Comparison of ENCODE assay signal across 8 cellular contexts in the genomic region with DNA sequence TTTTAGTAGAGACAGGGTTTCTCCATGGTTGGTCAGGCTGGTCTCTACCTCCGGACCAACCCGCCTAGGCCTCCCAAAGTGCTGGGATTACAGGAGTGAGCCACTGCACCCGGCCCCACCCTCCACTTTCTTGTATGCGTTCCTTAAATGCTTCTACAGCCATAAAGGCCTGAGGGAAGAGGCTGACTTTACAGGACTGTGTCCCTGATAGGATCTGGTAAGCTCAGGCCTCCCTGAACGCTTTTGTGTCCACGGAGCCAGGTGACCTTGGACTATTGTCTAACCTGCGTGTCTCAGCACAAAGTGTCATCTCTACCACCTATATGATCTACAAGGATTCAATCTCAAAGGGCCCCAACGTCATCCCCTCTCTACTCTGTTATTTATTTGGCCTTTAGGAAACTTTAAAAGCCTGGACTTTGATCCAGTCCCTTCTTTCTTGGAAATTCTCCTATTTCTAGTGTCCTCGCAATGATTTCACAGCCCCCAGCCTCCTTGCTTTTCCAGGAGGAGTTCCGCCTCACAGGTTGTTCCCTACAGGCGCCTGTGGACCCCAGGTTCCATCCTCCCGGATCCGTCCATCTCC. TPM values are rescaled to one million over a fixed set of nuclear protein-coding genes. Genes with fewer than 3 reads are reported as not detected.
DNase-seq lines count a peak whose midpoint lies in the region; ATAC-seq and TF ChIP-seq lines count a peak whose summit lies in the region.

No MANE protein-coding gene starts in this region.

- no peak overlapping the region for H2AFZ ChIP-seq in H9 (ENCODE audit: low read length)

- H3K23ac ChIP-seq in H9 (ENCODE audit: insufficient read length, low read depth, low read length), result no peak overlapping the region

- H2BK12ac ChIP-seq in H9 (ENCODE audit: insufficient read length, low read depth, low read length), result no peak overlapping the region

- no peak overlapping the region for H2BK120ac ChIP-seq in H9 (ENCODE audit: low read depth, low read length, poor library complexity, severe bottlenecking)

- no peak overlapping the region for H4K8ac ChIP-seq in H9 (replicated peaks; ENCODE audit: insufficient read length, low read depth, low read length)

- H3K9me3 ChIP-seq in H9 (ENCODE audit: control insufficient read depth, low read depth, low read length), result no peaks in the 10 kb centered on the region
- no peaks in the 10 kb centered on the region for H3K9me3 ChIP-seq in heart right ventricle

- TF ChIP-seq CTCF in H9 (conservative IDR thresholded peaks at IDR 0.05), result no peak
- TF ChIP-seq CTCF in WI38 (IDR thresholded peaks at IDR 0.05; ENCODE audit: low read depth, low read length), result no peak
- no peak for TF ChIP-seq CTCF in heart right ventricle (IDR thresholded peaks at IDR 0.05)

- H2BK15ac ChIP-seq in H9 (ENCODE audit: low read depth, low read length), result no peak overlapping the region

- intact Hi-C loops in heart right ventricle (cut with DNase I), result no loop called here

- H3K36me3 ChIP-seq in heart right ventricle, result peaks cover 0 to 40% (median 8%) of the 10 kb centered on the region in 9 donors

- H3K36me3 Mint-ChIP-seq in H9 (ENCODE audit: insufficient read depth in 1 of 3, low read depth in 3 of 3), result peaks cover 16 to 36% (median 31%) of the 10 kb centered on the region in 3 experiments; a peak in 6 of 7 replicates

- peaks cover 0 to 2% of the 10 kb centered on the region in 2 experiments; a peak in 1 of 5 replicates for H3K9me3 Mint-ChIP-seq in H9

- no peaks in the 10 kb centered on the region for H3K27me3 Mint-ChIP-seq in H9 (ENCODE audit: low read depth)

- no peaks in the 10 kb centered on the region for H4K20me1 ChIP-seq in H9 (ENCODE audit: control insufficient read depth, insufficient read depth, insufficient read length)

- H3K27ac ChIP-seq in H9 (ENCODE audit: insufficient read length, low read depth, low read length) (no peak overlapping the region), heart right ventricle (peak overlapping the region in 9 of 10 donors; percentile 71 to 89 (median 82))

- H3K23me2 ChIP-seq in H9 (ENCODE audit: insufficient read length, low read depth, low read length, poor library complexity, severe bottlenecking), result peaks cover 7% of the 10 kb centered on the region

- peak overlapping the region; percentile 93 for H3K9ac ChIP-seq in H9 (ENCODE audit: extremely low read depth, insufficient read length, low read length)

- peak in 3 of 8 donors; percentile 11 to 16 (median 13) for ATAC-seq in heart right ventricle
- no peak for ATAC-seq in GM21825 (IDR thresholded peaks at IDR 0.05; ENCODE audit: unreplicated experiment)
- ATAC-seq in GM21381 (IDR thresholded peaks at IDR 0.05; ENCODE audit: unreplicated experiment), result no peak

- H2AK5ac ChIP-seq in H9 (ENCODE audit: insufficient read length, low read length), result no peak overlapping the region

- no peaks in the 10 kb centered on the region for H3K27me3 ChIP-seq in H9 (ENCODE audit: insufficient read depth, low read length)
- no peaks in the 10 kb centered on the region for H3K27me3 ChIP-seq in heart right ventricle

- H3K4me1 ChIP-seq in H9 (ENCODE audit: insufficient read depth, low read length), result no peaks in the 10 kb centered on the region
- peaks cover 2 to 32% (median 19%) of the 10 kb centered on the region in 9 donors for H3K4me1 ChIP-seq in heart right ventricle

- H3K4me1 Mint-ChIP-seq in H9, result peaks cover 22 to 24% of the 10 kb centered on the region in 2 experiments

- H3K14ac ChIP-seq in H9 (ENCODE audit: insufficient read depth, low read length), result no peak overlapping the region

- peak overlapping the region; percentile 96 for H3K4me3 Mint-ChIP-seq in H9

- H2BK20ac ChIP-seq in H9 (ENCODE audit: low read depth, low read length, poor library complexity, severe bottlenecking), result no peak overlapping the region

- H3K18ac ChIP-seq in H9 (ENCODE audit: insufficient read length, low read depth, low read length), result no peak overlapping the region

- no peak overlapping the region for H3K56ac ChIP-seq in H9 (ENCODE audit: insufficient read length, low read depth, low read length)

- H3K79me2 ChIP-seq in H9 (ENCODE audit: insufficient read depth, low read length), result 0 out of 2 replicates have a peak, but pooled peaks cover 2% of the 10 kb centered on the region

- DNase-seq in H9 (no peak), heart right ventricle (no peak), skeletal muscle cell (ENCODE audit: low read depth) (no peak), SW480 (ENCODE audit: low spot score) (no peak)
- DNase-seq in stimulated activated CD4-positive, alpha-beta T cell treated with anti-CD3 and anti-CD28 coated beads, Interleukin-2, amount 100 ng/mL, for 48 hours, result no peak

- H3K4me3 ChIP-seq in WI38 (ENCODE audit: low read depth, low read length) (peak overlapping the region; percentile 91), heart right ventricle (peak overlapping the region; percentile 57 to 92 (median 78)), skeletal muscle cell (ENCODE audit: low read depth, low read length) (peak overlapping the region; percentile 81)

- no peak overlapping the region for H2BK5ac ChIP-seq in H9 (ENCODE audit: insufficient read length, low read length)

- peak overlapping the region; percentile 95 for H3K4me2 ChIP-seq in H9 (ENCODE audit: insufficient read depth, insufficient read length, low read length)

- peaks cover 3% of the 10 kb centered on the region for H3K79me1 ChIP-seq in H9 (ENCODE audit: insufficient read depth, low read depth, low read length, poor library complexity, severe bottlenecking)

- H4K91ac ChIP-seq in H9 (ENCODE audit: insufficient read length, low read depth, low read length), result no peak overlapping the region

- no peak overlapping the region for H3K4ac ChIP-seq in H9 (ENCODE audit: low read depth, low read length)

- no CpG with 5 or more reads among the region's 13 CpGs for WGBS in H9 (ENCODE audit: extremely low coverage, insufficient read length, low lambda C conversion rate)
- WGBS in heart right ventricle, 2 donors, result 11 to 21% methylated on average over 11 to 13 of the region's 13 CpGs

- peak overlapping the region; percentile 77 to 94 (median 92) for H3K27ac Mint-ChIP-seq in H9

- no peak overlapping the region for H3T11ph ChIP-seq in H9 (ENCODE audit: low read length)

- H4K5ac ChIP-seq in H9 (ENCODE audit: insufficient read length, low read depth, low read length), result no peak overlapping the region

RNA-seq across cellular contexts. Expression of a gene that starts 0.7 kb away (rescaled TPM):
- total RNA-seq in H9 (2021) (9.2 and 11.3 TPM in 2 replicates), heart right ventricle (1 to 10 TPM; 1.9 to 6.6 (median 2.7) TPM)
- 1 to 10 TPM; 1.5 to 3.9 TPM for polyA plus RNA-seq in heart right ventricle

RNA-seq across cellular contexts. Expression of a gene that starts 16.1 kb away (rescaled TPM):
- 41.8 and 45.2 TPM in 2 replicates for total RNA-seq in H9 (2021)
- total RNA-seq in heart right ventricle, result 1 to 10 TPM; 5.3 to 8.1 (median 7.1) TPM
- 1 to 10 TPM; 1.3 to 7.5 TPM for polyA plus RNA-seq in heart right ventricle

RNA-seq across cellular contexts. Expression of a gene that starts 35.6 kb away (rescaled TPM):
- 37.5 and 40.0 TPM in 2 replicates for total RNA-seq in H9 (2021)
- total RNA-seq in heart right ventricle, result 10 to 100 TPM; 16.0 to 24.8 (median 20.0) TPM
- polyA plus RNA-seq in heart right ventricle, result 10 to 100 TPM in 1 of 2 donors, 1 to 10 TPM in 1; 4.2 to 39.1 TPM

RNA-seq across cellular contexts. Expression of a gene that starts 44.5 kb away (rescaled TPM):
- 14.8 and 17.6 TPM in 2 replicates for total RNA-seq in H9 (2021)
- total RNA-seq in heart right ventricle, result 10 to 100 TPM in 6 of 10 donors, 1 to 10 TPM in 4; 7.6 to 14.4 (median 11.0) TPM
- 1 to 10 TPM; 6.7 to 8.8 TPM for polyA plus RNA-seq in heart right ventricle
